In genomic region chr7:134851141-134851540, GRCh38 we compare ENCODE assay signal across 25 cellular contexts.
A peak's percentile ranks its signal among the peaks of the same experiment; 100 is the strongest.
DNase-seq lines count a peak whose midpoint lies in the region; ATAC-seq, FAIRE-seq and TF ChIP-seq lines count a peak whose summit lies in the region.
"Had no signal": no experiment of that assay in that cellular context is flagged by ENCODE, and none has a peak within 500 bp of the region (broad histone marks: within the 10 kb centered on the region; RNA-seq: fewer than 3 reads in every experiment).

No MANE protein-coding gene starts in this region.

- H3K36me3 ChIP-seq in astrocyte (ENCODE audit: insufficient read depth, low read length) (peaks cover 51% of the 10 kb centered on the region), stomach smooth muscle (ENCODE audit: control insufficient read depth in 2 of 2, insufficient read depth in 2 of 2, low read length in 2 of 2) (peaks cover 5 to 6% of the 10 kb centered on the region in 2 donors)
- H3K36me3 ChIP-seq: lower lobe of right lung, neutrophil had no signal

- H2AFZ ChIP-seq in astrocyte (ENCODE audit: low read depth, low read length): no peak overlapping the region

- no peak overlapping the region for H3K4me3 Mint-ChIP-seq in astrocyte (ENCODE audit: unreplicated experiment)
- H3K4me3 Mint-ChIP-seq in activated T-helper 1 cell treated with anti-CD3 and anti-CD28 coated beads, Interleukin-12 subunit alpha, Interleukin-12 subunit beta, Interleukin-2, Interleukin-4 antibody, amounts not matched to agents 30 ng/mL and 10 ng/mL and 1 ng/mL, durations not matched to agents 14 hours and 24 hours and 36 hours: no peak overlapping the region
- no peak overlapping the region for H3K4me3 Mint-ChIP-seq in activated CD8-positive, alpha-beta memory T cell treated with anti-CD3 and anti-CD28 coated beads, Interleukin-2, amount 10 ng/mL, durations not matched to agents 7 days and 5 days
- H3K4me3 Mint-ChIP-seq: CD8-positive, alpha-beta memory T cell; dendritic cell treated with granulocyte-macrophage colony-stimulating factor and Interleukin-4, amounts not matched to agents 40 ng/mL and 50 ng/mL, for 4 days; stimulated activated naive B cell treated with anti-CD40 and anti-IgM and Interleukin-4, amounts not matched to agents 10 μg/mL and 1 μg/mL and 100 μg/mL, for 72 hours; WTC11 had no signal

- DNase-seq in HT1080 (ENCODE audit: low read depth) (peak; percentile 8), astrocyte (ENCODE audit: low read depth) (no peak), kidney tubule cell (ENCODE audit: low spot score) (peak; percentile 70), NCI-H2196 treated with DMSO at 0.1 percent for 48 hours (lab: John Stamatoyannopoulos, UW; ENCODE audit: unreplicated experiment) (no peak)
- DNase-seq in activated T-helper 1 cell treated with anti-CD3 and anti-CD28 coated beads, Interleukin-12 subunit alpha, Interleukin-12 subunit beta, Interleukin-2, Interleukin-4 antibody, amounts not matched to agents 30 ng/mL and 10 ng/mL and 1 ng/mL, durations not matched to agents 14 hours and 24 hours and 36 hours (ENCODE audit: low spot score): no peak
- DNase-seq in activated CD8-positive, alpha-beta memory T cell treated with anti-CD3 and anti-CD28 coated beads, Interleukin-2, amount 10 ng/mL, durations not matched to agents 7 days and 5 days: no peak
- DNase-seq: activated CD8-positive, alpha-beta memory T cell treated with anti-CD3 and anti-CD28 coated beads, Interleukin-2, amount 50 U/mL, for 4 hours; CD8-positive, alpha-beta memory T cell; DMS79 treated with DMSO at 0.1 percent for 48 hours; foreskin fibroblast; hippocampal formation; lower lobe of right lung; NCI-H1105 treated with DMSO at 0.1 percent for 48 hours; NCI-H2081 treated with DMSO at 0.1 percent for 48 hours; NCI-H510A; stimulated activated CD4-positive, alpha-beta T cell treated with anti-CD3 and anti-CD28 coated beads, Interleukin-2, amount 100 ng/mL, for 48 hours; stimulated activated naive B cell treated with anti-CD40 and anti-IgM and Interleukin-4, amounts not matched to agents 10 μg/mL and 1 μg/mL and 100 μg/mL, for 72 hours had no signal

- no peaks in the 10 kb centered on the region for H3K27me3 ChIP-seq in astrocyte (ENCODE audit: insufficient read depth, low read length)
- no peaks in the 10 kb centered on the region for H3K27me3 ChIP-seq in stomach smooth muscle (ENCODE audit: control insufficient read depth in 1 of 2, insufficient read depth in 2 of 2, low read length in 2 of 2)
- H3K27me3 ChIP-seq: neutrophil had no signal

- H4K20me1 ChIP-seq in astrocyte (ENCODE audit: insufficient read depth, low read length): peaks cover 91% of the 10 kb centered on the region

- H3K79me2 ChIP-seq in astrocyte (ENCODE audit: insufficient read depth, low read length): peaks cover 97% of the 10 kb centered on the region

- peaks cover 68% of the 10 kb centered on the region for H3K4me1 Mint-ChIP-seq in astrocyte (ENCODE audit: low read depth, unreplicated experiment)
- peaks cover 27% of the 10 kb centered on the region for H3K4me1 Mint-ChIP-seq in activated T-helper 1 cell treated with anti-CD3 and anti-CD28 coated beads, Interleukin-12 subunit alpha, Interleukin-12 subunit beta, Interleukin-2, Interleukin-4 antibody, amounts not matched to agents 30 ng/mL and 10 ng/mL and 1 ng/mL, durations not matched to agents 14 hours and 24 hours and 36 hours (ENCODE audit: low read depth)
- peaks cover 11% of the 10 kb centered on the region for H3K4me1 Mint-ChIP-seq in activated CD8-positive, alpha-beta memory T cell treated with anti-CD3 and anti-CD28 coated beads, Interleukin-2, amount 10 ng/mL, durations not matched to agents 7 days and 5 days

- H3K9ac ChIP-seq in astrocyte (ENCODE audit: low read length) (no peak overlapping the region), stomach smooth muscle (ENCODE audit: low read length in 2 of 2) (no peak overlapping the region)

- H3K27me3 Mint-ChIP-seq in astrocyte (ENCODE audit: low read depth, unreplicated experiment): no peaks in the 10 kb centered on the region
- H3K27me3 Mint-ChIP-seq in activated T-helper 1 cell treated with anti-CD3 and anti-CD28 coated beads, Interleukin-12 subunit alpha, Interleukin-12 subunit beta, Interleukin-2, Interleukin-4 antibody, amounts not matched to agents 30 ng/mL and 10 ng/mL and 1 ng/mL, durations not matched to agents 14 hours and 24 hours and 36 hours (ENCODE audit: insufficient read depth): no peaks in the 10 kb centered on the region
- H3K27me3 Mint-ChIP-seq in activated CD8-positive, alpha-beta memory T cell treated with anti-CD3 and anti-CD28 coated beads, Interleukin-2, amount 10 ng/mL, durations not matched to agents 7 days and 5 days: no peaks in the 10 kb centered on the region
- H3K27me3 Mint-ChIP-seq: dendritic cell treated with granulocyte-macrophage colony-stimulating factor and Interleukin-4, amounts not matched to agents 40 ng/mL and 50 ng/mL, for 4 days; stimulated activated naive B cell treated with anti-CD40 and anti-IgM and Interleukin-4, amounts not matched to agents 10 μg/mL and 1 μg/mL and 100 μg/mL, for 72 hours had no signal

- H3K4me1 ChIP-seq in astrocyte (ENCODE audit: insufficient read depth, low read length) (peaks cover 18% of the 10 kb centered on the region), stomach smooth muscle (ENCODE audit: control insufficient read depth, insufficient read depth, low read length) (peaks cover 70% of the 10 kb centered on the region)

- CTCF ChIA-PET in activated CD8-positive, alpha-beta memory T cell treated with anti-CD3 and anti-CD28 coated beads, Interleukin-2, amount 10 ng/mL, durations not matched to agents 7 days and 5 days (lab: Charles Lee): no interaction called here

- H3K27ac Mint-ChIP-seq in astrocyte (ENCODE audit: unreplicated experiment): peak overlapping the region; percentile 50
- H3K27ac Mint-ChIP-seq in activated T-helper 1 cell treated with anti-CD3 and anti-CD28 coated beads, Interleukin-12 subunit alpha, Interleukin-12 subunit beta, Interleukin-2, Interleukin-4 antibody, amounts not matched to agents 30 ng/mL and 10 ng/mL and 1 ng/mL, durations not matched to agents 14 hours and 24 hours and 36 hours: no peak overlapping the region
- no peak overlapping the region for H3K27ac Mint-ChIP-seq in activated CD8-positive, alpha-beta memory T cell treated with anti-CD3 and anti-CD28 coated beads, Interleukin-2, amount 10 ng/mL, durations not matched to agents 7 days and 5 days
- H3K27ac Mint-ChIP-seq: CD8-positive, alpha-beta memory T cell; dendritic cell treated with granulocyte-macrophage colony-stimulating factor and Interleukin-4, amounts not matched to agents 40 ng/mL and 50 ng/mL, for 4 days; stimulated activated naive B cell treated with anti-CD40 and anti-IgM and Interleukin-4, amounts not matched to agents 10 μg/mL and 1 μg/mL and 100 μg/mL, for 72 hours; WTC11 had no signal

- no peak for ATAC-seq in activated CD8-positive, alpha-beta memory T cell treated with anti-CD3 and anti-CD28 coated beads, Interleukin-2, amount 10 ng/mL, durations not matched to agents 7 days and 5 days
- ATAC-seq in HG03196 (IDR thresholded peaks at IDR 0.05; ENCODE audit: unreplicated experiment): no peak
- ATAC-seq: GM12878, lower lobe of right lung, WTC11 had no signal

- no peak for TF ChIP-seq CTCF in astrocyte (IDR thresholded peaks at IDR 0.05; ENCODE audit: insufficient read depth, low read depth, low read length)

- intact Hi-C loops in activated T-helper 1 cell treated with anti-CD3 and anti-CD28 coated beads, Interleukin-12 subunit alpha, Interleukin-12 subunit beta, Interleukin-2, Interleukin-4 antibody, amounts not matched to agents 30 ng/mL and 10 ng/mL and 1 ng/mL, durations not matched to agents 14 hours and 24 hours and 36 hours (cut with micrococcal nuclease): no loop called here

- no peak overlapping the region for H3K4me3 ChIP-seq in astrocyte (ENCODE audit: insufficient read depth, low read depth, low read length)
- H3K4me3 ChIP-seq in stomach smooth muscle (ENCODE audit: low read length in 2 of 2): no peak overlapping the region
- H3K4me3 ChIP-seq: GM12878, lower lobe of right lung had no signal

- no peak for FAIRE-seq in astrocyte (lab: Jason Lieb, UNC)
- FAIRE-seq: GM12878, GM19239, islet of Langerhans had no signal

- peaks cover 29% of the 10 kb centered on the region for H3K36me3 Mint-ChIP-seq in astrocyte (ENCODE audit: low read depth, unreplicated experiment)
- H3K36me3 Mint-ChIP-seq in activated T-helper 1 cell treated with anti-CD3 and anti-CD28 coated beads, Interleukin-12 subunit alpha, Interleukin-12 subunit beta, Interleukin-2, Interleukin-4 antibody, amounts not matched to agents 30 ng/mL and 10 ng/mL and 1 ng/mL, durations not matched to agents 14 hours and 24 hours and 36 hours (ENCODE audit: low read depth): peaks cover 9% of the 10 kb centered on the region
- H3K36me3 Mint-ChIP-seq in activated CD8-positive, alpha-beta memory T cell treated with anti-CD3 and anti-CD28 coated beads, Interleukin-2, amount 10 ng/mL, durations not matched to agents 7 days and 5 days: no peaks in the 10 kb centered on the region

- H3K9me3 Mint-ChIP-seq in astrocyte (ENCODE audit: unreplicated experiment): no peaks in the 10 kb centered on the region
- H3K9me3 Mint-ChIP-seq in activated T-helper 1 cell treated with anti-CD3 and anti-CD28 coated beads, Interleukin-12 subunit alpha, Interleukin-12 subunit beta, Interleukin-2, Interleukin-4 antibody, amounts not matched to agents 30 ng/mL and 10 ng/mL and 1 ng/mL, durations not matched to agents 14 hours and 24 hours and 36 hours: peaks cover 5% of the 10 kb centered on the region
- no peaks in the 10 kb centered on the region for H3K9me3 Mint-ChIP-seq in activated CD8-positive, alpha-beta memory T cell treated with anti-CD3 and anti-CD28 coated beads, Interleukin-2, amount 10 ng/mL, durations not matched to agents 7 days and 5 days (ENCODE audit: low read depth)
- H3K9me3 Mint-ChIP-seq: CD8-positive, alpha-beta memory T cell; WTC11 had no signal

- H3K9me3 ChIP-seq in astrocyte (ENCODE audit: insufficient read depth, low read depth, low read length) (no peaks in the 10 kb centered on the region), stomach smooth muscle (ENCODE audit: control insufficient read depth in 2 of 2, low read length in 2 of 2) (no peaks in the 10 kb centered on the region)
- H3K9me3 ChIP-seq: lower lobe of right lung, neutrophil had no signal

- H3K4me2 ChIP-seq in astrocyte (ENCODE audit: low read length): no peak overlapping the region

- no peak overlapping the region for H3K27ac ChIP-seq in astrocyte (ENCODE audit: low read depth, low read length)
- H3K27ac ChIP-seq in stomach smooth muscle (ENCODE audit: low read length): peak overlapping the region; percentile 66
- H3K27ac ChIP-seq: lower lobe of right lung, neutrophil had no signal

Comparison
In these comparisons a context has a peak if more than half of its experiments do, and no peak if none do; other contexts are left out.
1. DNase-seq: peak in HT1080 (single experiment) and kidney tubule cell (single experiment); none in astrocyte (single experiment), activated T-helper 1 cell treated with anti-CD3 and anti-CD28 coated beads, Interleukin-12 subunit alpha, Interleukin-12 subunit beta, Interleukin-2, Interleukin-4 antibody, amounts not matched to agents 30 ng/mL and 10 ng/mL and 1 ng/mL, durations not matched to agents 14 hours and 24 hours and 36 hours (single experiment), activated CD8-positive, alpha-beta memory T cell treated with anti-CD3 and anti-CD28 coated beads, Interleukin-2, amount 10 ng/mL, durations not matched to agents 7 days and 5 days (single experiment) and NCI-H2196 treated with DMSO at 0.1 percent for 48 hours (single experiment).